Comparison of ENCODE assay signal across 11 cellular contexts in the genomic region with DNA sequence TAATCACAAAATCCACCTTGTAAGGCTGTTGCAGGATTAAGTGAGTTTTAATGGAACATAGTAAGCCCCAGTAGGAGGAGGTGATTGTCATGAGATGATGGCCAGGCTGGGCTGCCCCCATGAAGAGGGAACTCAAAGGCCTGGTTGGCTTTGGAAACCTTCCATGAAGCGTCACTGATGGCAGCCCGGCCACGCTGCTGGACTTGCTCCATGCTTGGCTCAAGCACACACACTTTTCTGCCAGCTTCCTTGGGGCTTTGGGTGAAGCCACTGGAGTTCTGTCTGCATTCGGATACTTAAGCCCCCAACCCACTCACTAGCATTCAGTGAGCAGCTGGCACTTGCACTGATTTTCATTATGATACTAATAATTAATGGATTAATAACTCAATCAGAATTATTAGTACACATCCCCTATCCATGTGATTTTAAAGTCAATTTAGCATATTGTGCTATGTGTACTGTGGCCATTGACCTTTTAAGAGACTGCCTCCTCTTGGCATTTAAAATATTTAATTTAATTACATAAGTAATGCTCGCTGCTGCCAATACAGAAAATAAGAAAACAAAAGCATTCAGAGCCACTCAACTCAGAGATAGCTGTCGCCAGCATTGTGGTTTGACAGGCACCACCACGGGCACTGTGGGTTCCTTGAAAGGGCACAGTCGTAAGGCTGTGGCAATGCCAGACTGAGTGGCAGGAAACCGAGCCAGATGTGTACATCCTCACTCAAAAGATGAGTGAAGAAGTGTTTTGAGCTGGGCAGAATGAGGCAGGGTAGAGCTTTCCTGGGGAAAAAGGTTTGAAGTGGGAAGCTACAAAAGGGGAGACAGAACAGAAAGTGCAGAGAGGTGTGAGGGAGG. TPM values are rescaled to one million over a fixed set of nuclear protein-coding genes. Genes with fewer than 3 reads are reported as not detected.
A peak's percentile ranks its signal among the peaks of the same experiment; 100 is the strongest.
DNase-seq lines count a peak whose midpoint lies in the region; FAIRE-seq lines count a peak whose summit lies in the region.
"Had no signal": no experiment of that assay in that cellular context is flagged by ENCODE, and none has a peak within 500 bp of the region (broad histone marks: within the 10 kb centered on the region; RNA-seq: fewer than 3 reads in every experiment).

No MANE protein-coding gene starts in this region.

- H3K27ac ChIP-seq in small intestine (ENCODE audit: low read depth in 1 of 2, low read length in 1 of 2): no peak overlapping the region
- H3K27ac ChIP-seq: epithelial cell of prostate had no signal

- peaks cover 0 to 4% of the 10 kb centered on the region in 2 donors for H3K4me1 ChIP-seq in small intestine (ENCODE audit: control insufficient read depth in 2 of 2, insufficient read depth in 1 of 2, low read depth in 1 of 2, low read length in 1 of 2)

- DNase-seq in NCI-H2029 treated with DMSO at 0.1 percent for 48 hours (lab: John Stamatoyannopoulos, UW) (peak; percentile 38), globus pallidus (ENCODE audit: low spot score) (peak; percentile 70), COLO668 (lab: John Stamatoyannopoulos, UW; ENCODE audit: unreplicated experiment) (no peak), DMS53 treated with DMSO at 0.1 percent for 48 hours (lab: John Stamatoyannopoulos, UW; ENCODE audit: unreplicated experiment) (no peak), small intestine (no peak), SW480 (ENCODE audit: low spot score) (no peak)
- DNase-seq in activated CD8-positive, alpha-beta memory T cell treated with anti-CD3 and anti-CD28 coated beads, Interleukin-2, amount 50 U/mL, for 24 hours (ENCODE audit: extremely low read depth): peak; percentile 21
- peak; percentile 37 for DNase-seq in stimulated activated CD8-positive, alpha-beta memory T cell treated with anti-CD3 and anti-CD28 coated beads, Interleukin-12 subunit alpha, Interleukin-12 subunit beta, amount 100 ng/mL, for 4 hours (ENCODE audit: low read depth)
- DNase-seq: activated B cell treated with CpG ODN at 0.5 μM for 24 hours, NCI-H2081 had no signal

- no peaks in the 10 kb centered on the region for H3K9me3 ChIP-seq in small intestine (ENCODE audit: control insufficient read depth, low read depth)

- no peak overlapping the region for H3K4me3 ChIP-seq in small intestine (ENCODE audit: low read depth in 1 of 2, low read length in 2 of 2)

- peaks cover 0 to 5% of the 10 kb centered on the region in 2 donors for H3K27me3 ChIP-seq in small intestine (ENCODE audit: control insufficient read depth in 2 of 2, insufficient read depth in 2 of 2, low read length in 2 of 2)

- WGBS in small intestine, 3 donors: 58 to 61% (median 59%) methylated on average over 9 of the region's 9 CpGs

- no peak for FAIRE-seq in small intestine (lab: Jason Lieb, UNC)

- no peaks in the 10 kb centered on the region for H3K36me3 ChIP-seq in small intestine (ENCODE audit: control insufficient read depth in 2 of 2, insufficient read depth in 2 of 2, low read length in 2 of 2)

RNA-seq across cellular contexts. Expression of a gene that starts 15.9 kb away (rescaled TPM):
- polyA plus RNA-seq in small intestine: not detected

RNA-seq across cellular contexts. Expression of a gene that starts 30.2 kb away (rescaled TPM):
- not detected for polyA plus RNA-seq in small intestine

RNA-seq across cellular contexts. Expression of a gene that starts 34.0 kb away (rescaled TPM):
- not detected for polyA plus RNA-seq in small intestine

RNA-seq across cellular contexts. Expression of a gene that starts 54.7 kb away (rescaled TPM):
- not detected for polyA plus RNA-seq in small intestine

Comparison
In these comparisons a context has a peak if more than half of its experiments do, and no peak if none do; other contexts are left out.
1. DNase-seq: peak in NCI-H2029 treated with DMSO at 0.1 percent for 48 hours (single experiment), activated CD8-positive, alpha-beta memory T cell treated with anti-CD3 and anti-CD28 coated beads, Interleukin-2, amount 50 U/mL, for 24 hours (single experiment), globus pallidus (single experiment) and stimulated activated CD8-positive, alpha-beta memory T cell treated with anti-CD3 and anti-CD28 coated beads, Interleukin-12 subunit alpha, Interleukin-12 subunit beta, amount 100 ng/mL, for 4 hours (single experiment); none in COLO668 (single experiment), DMS53 treated with DMSO at 0.1 percent for 48 hours (single experiment), small intestine (single experiment) and SW480 (single experiment).